ENCODE assay signal across 8 cellular contexts in genomic region chr17:19398301-19399181, GRCh38. TPM values are rescaled to one million over a fixed set of nuclear protein-coding genes. Genes with fewer than 3 reads are reported as not detected.
DNase-seq lines count a peak whose midpoint lies in the region; ATAC-seq and TF ChIP-seq lines count a peak whose summit lies in the region.

No MANE protein-coding gene starts in this region.

- POLR2A ChIA-PET in A673 (lab: Charles Lee; ENCODE audit: low non-redundant PET), result no interaction called here

- intact Hi-C loops in A673 (cut with micrococcal nuclease; ENCODE audit: unreplicated experiment), result no loop called here
- intact Hi-C loops in lower lobe of right lung (cut with DNase I), result no loop called here
- intact Hi-C loops in activated naive CD4-positive, alpha-beta T cell treated with anti-CD3 and anti-CD28 coated beads for 36 hours (cut with micrococcal nuclease), result no loop called here
- intact Hi-C loops in activated T-helper 2 cell treated with anti-CD3 and anti-CD28 coated beads, Interferon-gamma antibody, Interleukin-2, Interleukin-4, amounts not matched to agents 10 μg/mL and 5 μg/mL and 100 μg/mL, durations not matched to agents 14 hours and 24 hours and 36 hours (cut with micrococcal nuclease), result no loop called here

- peaks cover 24% of the 10 kb centered on the region for H3K4me1 ChIP-seq in A673 (ENCODE audit: insufficient read depth, low read length, poor library complexity, severe bottlenecking)
- H3K4me1 ChIP-seq in lower lobe of right lung, result peaks cover 38% of the 10 kb centered on the region

- BruUV-seq in A673 (replicated peaks; lab: Mats Ljungman, UMichigan), result no TSS peak

- TF ChIP-seq CTCF in A673 (conservative IDR thresholded peaks at IDR 0.05; ENCODE audit: low read depth, low read length), result no peak
- TF ChIP-seq CTCF in cardiac fibroblast (IDR thresholded peaks at IDR 0.05; ENCODE audit: low read depth, low read length), result no peak
- no peak for TF ChIP-seq CTCF in lower lobe of right lung (IDR thresholded peaks at IDR 0.05)

- H3K27ac ChIP-seq in A673 (ENCODE audit: low read depth, low read length, poor library complexity, severe bottlenecking) (peak overlapping the region; percentile 11), lower lobe of right lung (peak overlapping the region; percentile 54)

- H3K27me3 ChIP-seq in A673 (replicated peaks; ENCODE audit: insufficient read depth, low read depth, low read length, poor library complexity), result no peaks in the 10 kb centered on the region
- no peaks in the 10 kb centered on the region for H3K27me3 ChIP-seq in lower lobe of right lung (ENCODE audit: low read depth)

- CTCF ChIA-PET in A673 (lab: Charles Lee), result no interaction called here
- CTCF ChIA-PET in activated naive CD4-positive, alpha-beta T cell treated with anti-CD3 and anti-CD28 coated beads for 36 hours (lab: Charles Lee), result interaction anchor here (1.2 kb wide), 1 partner anchor 36 kb away, joined by 3 read pairs; the partner anchor contains the start of gene B9D1

- H3K4me3 Mint-ChIP-seq in activated naive CD4-positive, alpha-beta T cell treated with anti-CD3 and anti-CD28 coated beads for 36 hours, result no peak overlapping the region
- H3K4me3 Mint-ChIP-seq in activated T-helper 2 cell treated with anti-CD3 and anti-CD28 coated beads, Interferon-gamma antibody, Interleukin-2, Interleukin-4, amounts not matched to agents 10 μg/mL and 5 μg/mL and 100 μg/mL, durations not matched to agents 14 hours and 24 hours and 36 hours (ENCODE audit: low read depth), result no peak overlapping the region

- H3K36me3 ChIP-seq in A673 (ENCODE audit: insufficient read depth, low read length, poor library complexity, severe bottlenecking) (no peaks in the 10 kb centered on the region), lower lobe of right lung (no peaks in the 10 kb centered on the region)

- H3K27me3 Mint-ChIP-seq in activated naive CD4-positive, alpha-beta T cell treated with anti-CD3 and anti-CD28 coated beads for 36 hours (ENCODE audit: low read depth), result no peaks in the 10 kb centered on the region
- peaks cover 12% of the 10 kb centered on the region for H3K27me3 Mint-ChIP-seq in activated T-helper 2 cell treated with anti-CD3 and anti-CD28 coated beads, Interferon-gamma antibody, Interleukin-2, Interleukin-4, amounts not matched to agents 10 μg/mL and 5 μg/mL and 100 μg/mL, durations not matched to agents 14 hours and 24 hours and 36 hours (ENCODE audit: low read depth)

- H3K4me3 ChIP-seq in A673 (ENCODE audit: low read depth, low read length, poor library complexity, severe bottlenecking) (no peak overlapping the region), cardiac fibroblast (replicated peaks in 1 of 2; ENCODE audit: low read depth in 2 of 2, low read length in 2 of 2) (no peak overlapping the region), lower lobe of right lung (no peak overlapping the region)

- DNase-seq in A673 (ENCODE audit: low spot score) (peak; percentile 56), NCI-H146 treated with DMSO at 0.1 percent for 48 hours (lab: John Stamatoyannopoulos, UW; ENCODE audit: unreplicated experiment) (peak; percentile 17), cardiac fibroblast (ENCODE audit: low read depth in 2 of 2) (peak; percentile 74 to 91), lower lobe of right lung (peak; percentile 76), middle frontal gyrus (ENCODE audit: extremely low spot score, low spot score) (no peak)
- no peak for DNase-seq in activated naive CD4-positive, alpha-beta T cell treated with anti-CD3 and anti-CD28 coated beads for 36 hours
- no peak for DNase-seq in activated T-helper 2 cell treated with anti-CD3 and anti-CD28 coated beads, Interferon-gamma antibody, Interleukin-2, Interleukin-4, amounts not matched to agents 10 μg/mL and 5 μg/mL and 100 μg/mL, durations not matched to agents 14 hours and 24 hours and 36 hours (ENCODE audit: low spot score)

- ATAC-seq in lower lobe of right lung (peak; percentile 85 to 93), HG02623 (IDR thresholded peaks at IDR 0.05; ENCODE audit: unreplicated experiment) (no peak)

- H3K9me3 ChIP-seq in A673 (ENCODE audit: low read depth, low read length, poor library complexity, severe bottlenecking), result no peaks in the 10 kb centered on the region
- no peaks in the 10 kb centered on the region for H3K9me3 ChIP-seq in lower lobe of right lung

- H3K4me1 Mint-ChIP-seq in activated naive CD4-positive, alpha-beta T cell treated with anti-CD3 and anti-CD28 coated beads for 36 hours (ENCODE audit: low read depth), result no peaks in the 10 kb centered on the region
- H3K4me1 Mint-ChIP-seq in activated T-helper 2 cell treated with anti-CD3 and anti-CD28 coated beads, Interferon-gamma antibody, Interleukin-2, Interleukin-4, amounts not matched to agents 10 μg/mL and 5 μg/mL and 100 μg/mL, durations not matched to agents 14 hours and 24 hours and 36 hours (ENCODE audit: low read depth), result no peaks in the 10 kb centered on the region

- H3K27ac Mint-ChIP-seq in activated naive CD4-positive, alpha-beta T cell treated with anti-CD3 and anti-CD28 coated beads for 36 hours, result no peak overlapping the region
- H3K27ac Mint-ChIP-seq in activated T-helper 2 cell treated with anti-CD3 and anti-CD28 coated beads, Interferon-gamma antibody, Interleukin-2, Interleukin-4, amounts not matched to agents 10 μg/mL and 5 μg/mL and 100 μg/mL, durations not matched to agents 14 hours and 24 hours and 36 hours, result no peak overlapping the region

- H3K36me3 Mint-ChIP-seq in activated naive CD4-positive, alpha-beta T cell treated with anti-CD3 and anti-CD28 coated beads for 36 hours (ENCODE audit: low read depth), result no peaks in the 10 kb centered on the region
- no peaks in the 10 kb centered on the region for H3K36me3 Mint-ChIP-seq in activated T-helper 2 cell treated with anti-CD3 and anti-CD28 coated beads, Interferon-gamma antibody, Interleukin-2, Interleukin-4, amounts not matched to agents 10 μg/mL and 5 μg/mL and 100 μg/mL, durations not matched to agents 14 hours and 24 hours and 36 hours (ENCODE audit: low read depth)

- H3K9me3 Mint-ChIP-seq in activated naive CD4-positive, alpha-beta T cell treated with anti-CD3 and anti-CD28 coated beads for 36 hours, result no peaks in the 10 kb centered on the region
- H3K9me3 Mint-ChIP-seq in activated T-helper 2 cell treated with anti-CD3 and anti-CD28 coated beads, Interferon-gamma antibody, Interleukin-2, Interleukin-4, amounts not matched to agents 10 μg/mL and 5 μg/mL and 100 μg/mL, durations not matched to agents 14 hours and 24 hours and 36 hours, result no peaks in the 10 kb centered on the region

RNA-seq across cellular contexts. Expression of gene MFAP4, which starts 11.6 kb away (rescaled TPM):
- 60.9 and 92.7 TPM in 2 replicates for total RNA-seq in A673 (2021)
- total RNA-seq in lower lobe of right lung, result 179 TPM
- not detected for total RNA-seq in activated naive CD4-positive, alpha-beta T cell treated with anti-CD3 and anti-CD28 coated beads for 36 hours
- total RNA-seq in activated T-helper 2 cell treated with anti-CD3 and anti-CD28 coated beads, Interferon-gamma antibody, Interleukin-2, Interleukin-4, amounts not matched to agents 10 μg/mL and 5 μg/mL and 100 μg/mL, durations not matched to agents 14 hours and 24 hours and 36 hours, result not detected in 2 replicates

RNA-seq across cellular contexts. Expression of gene RNF112, which starts 12.5 kb away (rescaled TPM):
- total RNA-seq in A673 (2021), result 0.09 and 0.57 TPM in 2 replicates
- 1.8 TPM for total RNA-seq in lower lobe of right lung
- under 1 TPM; 0.31 to 0.32 TPM for total RNA-seq in activated naive CD4-positive, alpha-beta T cell treated with anti-CD3 and anti-CD28 coated beads for 36 hours
- total RNA-seq in activated T-helper 2 cell treated with anti-CD3 and anti-CD28 coated beads, Interferon-gamma antibody, Interleukin-2, Interleukin-4, amounts not matched to agents 10 μg/mL and 5 μg/mL and 100 μg/mL, durations not matched to agents 14 hours and 24 hours and 36 hours, result 0.16 and 0.32 TPM in 2 replicates

RNA-seq across cellular contexts. Expression of gene MAPK7, which starts 20.2 kb away (rescaled TPM):
- 40.0 and 55.8 TPM in 2 replicates for total RNA-seq in A673 (2021)
- 22.2 TPM for total RNA-seq in lower lobe of right lung
- total RNA-seq in activated naive CD4-positive, alpha-beta T cell treated with anti-CD3 and anti-CD28 coated beads for 36 hours, result 10 to 100 TPM in 1 of 2 experiments, 1 to 10 TPM in 1; 8.7 to 10.7 TPM
- 18.9 and 22.6 TPM in 2 replicates for total RNA-seq in activated T-helper 2 cell treated with anti-CD3 and anti-CD28 coated beads, Interferon-gamma antibody, Interleukin-2, Interleukin-4, amounts not matched to agents 10 μg/mL and 5 μg/mL and 100 μg/mL, durations not matched to agents 14 hours and 24 hours and 36 hours

RNA-seq across cellular contexts. Expression of gene B9D1, which starts 36.0 kb away (rescaled TPM):
- total RNA-seq in A673 (2021) (37.0 and 45.2 TPM in 2 replicates), lower lobe of right lung (11.3 TPM)
- total RNA-seq in activated naive CD4-positive, alpha-beta T cell treated with anti-CD3 and anti-CD28 coated beads for 36 hours, result 1 to 10 TPM; 8.7 TPM
- 6.7 TPM in 2 replicates for total RNA-seq in activated T-helper 2 cell treated with anti-CD3 and anti-CD28 coated beads, Interferon-gamma antibody, Interleukin-2, Interleukin-4, amounts not matched to agents 10 μg/mL and 5 μg/mL and 100 μg/mL, durations not matched to agents 14 hours and 24 hours and 36 hours

Comparison
In these comparisons a context has a peak if more than half of its experiments do, and no peak if none do; other contexts are left out.
1. DNase-seq: peak in A673 (single experiment), NCI-H146 treated with DMSO at 0.1 percent for 48 hours (single experiment), cardiac fibroblast (2 of 2) and lower lobe of right lung (single experiment); none in activated naive CD4-positive, alpha-beta T cell treated with anti-CD3 and anti-CD28 coated beads for 36 hours (single experiment), middle frontal gyrus (single experiment) and activated T-helper 2 cell treated with anti-CD3 and anti-CD28 coated beads, Interferon-gamma antibody, Interleukin-2, Interleukin-4, amounts not matched to agents 10 μg/mL and 5 μg/mL and 100 μg/mL, durations not matched to agents 14 hours and 24 hours and 36 hours (single experiment).
2. RNA of gene MFAP4, which starts 11.6 kb away (total RNA-seq): 179 TPM in lower lobe of right lung (single experiment) and 60.9 to 92.7 TPM in A673; not detected in activated naive CD4-positive, alpha-beta T cell treated with anti-CD3 and anti-CD28 coated beads for 36 hours and not detected in activated T-helper 2 cell treated with anti-CD3 and anti-CD28 coated beads, Interferon-gamma antibody, Interleukin-2, Interleukin-4, amounts not matched to agents 10 μg/mL and 5 μg/mL and 100 μg/mL, durations not matched to agents 14 hours and 24 hours and 36 hours; every median in the first group is over 10 times any median in the second.